In the genomic region with DNA sequence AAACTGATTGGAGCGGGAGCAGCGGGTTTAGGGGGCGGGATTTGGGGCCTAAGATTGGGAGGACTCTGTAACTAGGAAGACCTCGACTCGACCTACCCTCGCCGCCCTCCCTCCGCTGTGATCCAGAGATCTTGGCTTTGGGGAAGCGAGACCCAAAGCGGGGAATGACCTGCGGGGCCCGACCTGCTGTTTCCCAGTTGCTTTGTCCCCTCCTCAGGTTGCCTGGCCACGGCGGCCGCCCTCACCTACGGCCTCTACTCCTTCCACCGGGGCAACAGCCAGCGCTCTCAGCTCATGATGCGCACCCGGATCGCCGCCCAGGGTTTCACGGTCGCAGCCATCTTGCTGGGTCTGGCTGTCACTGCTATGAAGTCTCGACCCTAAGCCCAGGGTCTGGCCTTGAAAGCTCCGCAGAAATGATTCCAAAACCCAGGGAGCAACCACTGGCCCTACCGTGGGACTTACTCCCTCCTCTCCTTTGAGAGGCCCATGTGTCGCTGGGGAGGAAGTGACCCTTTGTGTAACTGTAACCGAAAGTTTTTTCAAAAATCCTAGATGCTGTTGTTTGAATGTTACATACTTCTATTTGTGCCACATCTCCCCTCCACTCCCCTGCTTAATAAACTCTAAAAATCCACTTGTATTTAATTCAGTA, we compare ENCODE assay signal across 1 cellular context.
TF ChIP-seq lines count a peak whose summit lies in the region.

No MANE protein-coding gene starts in this region.

TF ChIP-seq in K562, 482 proteins besides CTCF, POLR2A, EP300 and RAD21 (continued from another document and continues in another):
- TF ChIP-seq, protein P1, sequence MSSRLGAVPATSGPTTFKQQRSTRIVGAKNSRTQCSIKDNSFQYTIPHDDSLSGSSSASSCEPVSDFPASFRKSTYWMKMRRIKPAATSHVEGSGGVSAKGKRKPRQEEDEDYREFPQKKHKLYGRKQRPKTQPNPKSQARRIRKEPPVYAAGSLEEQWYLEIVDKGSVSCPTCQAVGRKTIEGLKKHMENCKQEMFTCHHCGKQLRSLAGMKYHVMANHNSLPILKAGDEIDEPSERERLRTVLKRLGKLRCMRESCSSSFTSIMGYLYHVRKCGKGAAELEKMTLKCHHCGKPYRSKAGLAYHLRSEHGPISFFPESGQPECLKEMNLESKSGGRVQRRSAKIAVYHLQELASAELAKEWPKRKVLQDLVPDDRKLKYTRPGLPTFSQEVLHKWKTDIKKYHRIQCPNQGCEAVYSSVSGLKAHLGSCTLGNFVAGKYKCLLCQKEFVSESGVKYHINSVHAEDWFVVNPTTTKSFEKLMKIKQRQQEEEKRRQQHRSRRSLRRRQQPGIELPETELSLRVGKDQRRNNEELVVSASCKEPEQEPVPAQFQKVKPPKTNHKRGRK (tag; IDR thresholded peaks at IDR 0.05) = no peak
- TF ChIP-seq ZNF41 (CRISPR knock-in tag; conservative IDR thresholded peaks at IDR 0.05) = 0 out of 2 replicates have a peak, but pooled peaks have one; percentile 21
- TF ChIP-seq TAL1 (IDR thresholded peaks at IDR 0.05) = no peak
- TF ChIP-seq ZNF695 (CRISPR knock-in tag; IDR thresholded peaks at IDR 0.05) = peak; percentile 23; the same call in 1 of the 2 replicates
- no peak for TF ChIP-seq TAF15 (IDR thresholded peaks at IDR 0.05; ENCODE audit: low read depth, low read length)
- no peak for TF ChIP-seq ZNF780A (CRISPR knock-in tag; IDR thresholded peaks at IDR 0.05)
- TF ChIP-seq, protein P2, sequence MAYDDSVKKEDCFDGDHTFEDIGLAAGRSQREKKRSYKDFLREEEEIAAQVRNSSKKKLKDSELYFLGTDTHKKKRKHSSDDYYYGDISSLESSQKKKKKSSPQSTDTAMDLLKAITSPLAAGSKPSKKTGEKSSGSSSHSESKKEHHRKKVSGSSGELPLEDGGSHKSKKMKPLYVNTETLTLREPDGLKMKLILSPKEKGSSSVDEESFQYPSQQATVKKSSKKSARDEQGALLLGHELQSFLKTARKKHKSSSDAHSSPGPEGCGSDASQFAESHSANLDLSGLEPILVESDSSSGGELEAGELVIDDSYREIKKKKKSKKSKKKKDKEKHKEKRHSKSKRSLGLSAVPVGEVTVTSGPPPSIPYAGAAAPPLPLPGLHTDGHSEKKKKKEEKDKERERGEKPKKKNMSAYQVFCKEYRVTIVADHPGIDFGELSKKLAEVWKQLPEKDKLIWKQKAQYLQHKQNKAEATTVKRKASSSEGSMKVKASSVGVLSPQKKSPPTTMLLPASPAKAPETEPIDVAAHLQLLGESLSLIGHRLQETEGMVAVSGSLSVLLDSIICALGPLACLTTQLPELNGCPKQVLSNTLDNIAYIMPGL (CRISPR knock-in tag; IDR thresholded peaks at IDR 0.05) = no peak
- TF ChIP-seq ZSCAN32 (CRISPR knock-in tag; IDR thresholded peaks at IDR 0.05) = no peak
- no peak for TF ChIP-seq CTCFL (IDR thresholded peaks at IDR 0.05; ENCODE audit: borderline replicate concordance, insufficient read depth, low read depth, low read length, poor library complexity, severe bottlenecking)
- TF ChIP-seq CGGBP1 (CRISPR knock-in tag; IDR thresholded peaks at IDR 0.05) = no peak
- no peak for TF ChIP-seq ZKSCAN8 (CRISPR knock-in tag; IDR thresholded peaks at IDR 0.05)
- TF ChIP-seq EHMT2 (IDR thresholded peaks at IDR 0.05) = no peak
- peak; percentile 72 for TF ChIP-seq ZFX (CRISPR knock-in tag; IDR thresholded peaks at IDR 0.05)
- no peak for TF ChIP-seq MAFK (IDR thresholded peaks at IDR 0.05; ENCODE audit: low read length)
- no peak for TF ChIP-seq SAFB2 (IDR thresholded peaks at IDR 0.05; ENCODE audit: borderline replicate concordance, low read depth, low read length, severe bottlenecking)
- no peak for TF ChIP-seq ZNF121 (CRISPR knock-in tag; conservative IDR thresholded peaks at IDR 0.05)
- TF ChIP-seq SNIP1 (IDR thresholded peaks at IDR 0.05; ENCODE audit: low read depth) = no peak
- no peak for TF ChIP-seq HNRNPK (IDR thresholded peaks at IDR 0.05; ENCODE audit: low read depth, low read length, poor library complexity, severe bottlenecking)
- no peak for TF ChIP-seq FOXM1 (IDR thresholded peaks at IDR 0.05; ENCODE audit: low read depth)
- TF ChIP-seq FOXM1 (CRISPR knock-in tag; IDR thresholded peaks at IDR 0.05; ENCODE audit: low read depth) = 0 out of 2 replicates have a peak, but pooled peaks have one; percentile 2
- no peak for TF ChIP-seq ZNF717 (CRISPR knock-in tag; IDR thresholded peaks at IDR 0.05)
- TF ChIP-seq GABPB2 (CRISPR knock-in tag; conservative IDR thresholded peaks at IDR 0.05) = no peak
- TF ChIP-seq, protein P3, sequence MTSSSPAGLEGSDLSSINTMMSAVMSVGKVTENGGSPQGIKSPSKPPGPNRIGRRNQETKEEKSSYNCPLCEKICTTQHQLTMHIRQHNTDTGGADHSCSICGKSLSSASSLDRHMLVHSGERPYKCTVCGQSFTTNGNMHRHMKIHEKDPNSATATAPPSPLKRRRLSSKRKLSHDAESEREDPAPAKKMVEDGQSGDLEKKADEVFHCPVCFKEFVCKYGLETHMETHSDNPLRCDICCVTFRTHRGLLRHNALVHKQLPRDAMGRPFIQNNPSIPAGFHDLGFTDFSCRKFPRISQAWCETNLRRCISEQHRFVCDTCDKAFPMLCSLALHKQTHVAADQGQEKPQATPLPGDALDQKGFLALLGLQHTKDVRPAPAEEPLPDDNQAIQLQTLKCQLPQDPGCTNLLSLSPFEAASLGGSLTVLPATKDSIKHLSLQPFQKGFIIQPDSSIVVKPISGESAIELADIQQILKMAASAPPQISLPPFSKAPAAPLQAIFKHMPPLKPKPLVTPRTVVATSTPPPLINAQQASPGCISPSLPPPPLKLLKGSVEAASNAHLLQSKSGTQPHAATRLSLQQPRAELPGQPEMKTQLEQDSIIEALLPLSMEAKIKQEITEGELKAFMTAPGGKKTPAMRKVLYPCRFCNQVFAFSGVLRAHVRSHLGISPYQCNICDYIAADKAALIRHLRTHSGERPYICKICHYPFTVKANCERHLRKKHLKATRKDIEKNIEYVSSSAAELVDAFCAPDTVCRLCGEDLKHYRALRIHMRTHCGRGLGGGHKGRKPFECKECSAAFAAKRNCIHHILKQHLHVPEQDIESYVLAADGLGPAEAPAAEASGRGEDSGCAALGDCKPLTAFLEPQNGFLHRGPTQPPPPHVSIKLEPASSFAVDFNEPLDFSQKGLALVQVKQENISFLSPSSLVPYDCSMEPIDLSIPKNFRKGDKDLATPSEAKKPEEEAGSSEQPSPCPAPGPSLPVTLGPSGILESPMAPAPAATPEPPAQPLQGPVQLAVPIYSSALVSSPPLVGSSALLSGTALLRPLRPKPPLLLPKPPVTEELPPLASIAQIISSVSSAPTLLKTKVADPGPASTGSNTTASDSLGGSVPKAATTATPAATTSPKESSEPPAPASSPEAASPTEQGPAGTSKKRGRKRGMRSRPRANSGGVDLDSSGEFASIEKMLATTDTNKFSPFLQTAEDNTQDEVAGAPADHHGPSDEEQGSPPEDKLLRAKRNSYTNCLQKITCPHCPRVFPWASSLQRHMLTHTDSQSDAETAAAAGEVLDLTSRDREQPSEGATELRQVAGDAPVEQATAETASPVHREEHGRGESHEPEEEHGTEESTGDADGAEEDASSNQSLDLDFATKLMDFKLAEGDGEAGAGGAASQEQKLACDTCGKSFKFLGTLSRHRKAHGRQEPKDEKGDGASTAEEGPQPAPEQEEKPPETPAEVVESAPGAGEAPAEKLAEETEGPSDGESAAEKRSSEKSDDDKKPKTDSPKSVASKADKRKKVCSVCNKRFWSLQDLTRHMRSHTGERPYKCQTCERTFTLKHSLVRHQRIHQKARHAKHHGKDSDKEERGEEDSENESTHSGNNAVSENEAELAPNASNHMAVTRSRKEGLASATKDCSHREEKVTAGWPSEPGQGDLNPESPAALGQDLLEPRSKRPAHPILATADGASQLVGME (CRISPR knock-in tag; IDR thresholded peaks at IDR 0.05) = no peak
- TF ChIP-seq SREBF2 (CRISPR knock-in tag; IDR thresholded peaks at IDR 0.05) = no peak
- no peak; the same call in 1 of the 2 replicates for TF ChIP-seq CREB1 (IDR thresholded peaks at IDR 0.05)
- no peak for TF ChIP-seq CREB1 (CRISPR knock-in tag; IDR thresholded peaks at IDR 0.05)
- TF ChIP-seq ZBTB40 (IDR thresholded peaks at IDR 0.05) = no peak
- TF ChIP-seq ZBTB40 (CRISPR knock-in tag; IDR thresholded peaks at IDR 0.05) = no peak
